ENCODE assay signal across 1 cellular context in the genomic region with DNA sequence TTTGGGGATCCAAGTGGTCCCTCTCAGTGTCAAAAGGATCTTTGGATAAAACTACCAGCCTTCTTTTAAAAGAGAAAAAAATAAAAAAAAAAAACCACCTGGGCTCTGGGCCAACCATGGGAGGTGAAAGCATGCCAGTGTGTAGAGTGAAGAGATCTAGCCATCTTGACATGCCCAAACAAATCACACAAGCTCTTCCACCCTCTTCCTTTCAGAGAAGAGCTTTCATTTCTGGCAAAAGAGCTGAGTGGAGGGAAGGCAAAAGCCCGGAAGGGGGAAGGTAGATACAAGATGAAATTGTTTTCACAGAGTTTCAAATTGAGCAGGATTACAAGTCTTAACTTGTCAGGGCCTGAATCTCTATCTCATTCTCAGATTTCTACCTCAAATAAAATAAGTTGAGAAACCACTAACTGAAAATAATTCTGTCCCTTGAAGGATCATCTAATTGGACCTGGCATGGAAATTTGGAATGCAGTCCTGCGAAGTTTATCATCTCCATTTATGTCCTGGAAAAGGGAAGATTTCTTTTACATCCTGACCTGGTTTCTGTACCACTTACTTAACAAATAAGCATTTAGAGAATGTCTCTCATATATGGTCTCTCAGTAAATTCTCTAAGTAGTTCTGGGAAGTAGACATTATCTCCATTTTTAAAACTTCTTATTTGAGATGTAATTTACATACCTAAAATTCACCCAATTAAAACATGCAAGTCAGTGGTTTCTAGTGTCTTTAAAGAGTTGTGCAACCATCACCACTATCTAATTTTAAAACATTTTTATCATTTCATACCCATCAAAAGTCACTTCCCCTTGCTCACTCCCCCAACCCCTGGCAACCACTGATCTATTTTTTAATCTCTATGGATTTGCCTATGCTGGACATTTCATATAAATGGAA.
TF ChIP-seq lines count a peak whose summit lies in the region.

No MANE protein-coding gene starts in this region.

TF ChIP-seq in SK-N-SH, 30 proteins besides CTCF, POLR2A, EP300 and RAD21 (continued from another document):
- TF ChIP-seq, protein P1, sequence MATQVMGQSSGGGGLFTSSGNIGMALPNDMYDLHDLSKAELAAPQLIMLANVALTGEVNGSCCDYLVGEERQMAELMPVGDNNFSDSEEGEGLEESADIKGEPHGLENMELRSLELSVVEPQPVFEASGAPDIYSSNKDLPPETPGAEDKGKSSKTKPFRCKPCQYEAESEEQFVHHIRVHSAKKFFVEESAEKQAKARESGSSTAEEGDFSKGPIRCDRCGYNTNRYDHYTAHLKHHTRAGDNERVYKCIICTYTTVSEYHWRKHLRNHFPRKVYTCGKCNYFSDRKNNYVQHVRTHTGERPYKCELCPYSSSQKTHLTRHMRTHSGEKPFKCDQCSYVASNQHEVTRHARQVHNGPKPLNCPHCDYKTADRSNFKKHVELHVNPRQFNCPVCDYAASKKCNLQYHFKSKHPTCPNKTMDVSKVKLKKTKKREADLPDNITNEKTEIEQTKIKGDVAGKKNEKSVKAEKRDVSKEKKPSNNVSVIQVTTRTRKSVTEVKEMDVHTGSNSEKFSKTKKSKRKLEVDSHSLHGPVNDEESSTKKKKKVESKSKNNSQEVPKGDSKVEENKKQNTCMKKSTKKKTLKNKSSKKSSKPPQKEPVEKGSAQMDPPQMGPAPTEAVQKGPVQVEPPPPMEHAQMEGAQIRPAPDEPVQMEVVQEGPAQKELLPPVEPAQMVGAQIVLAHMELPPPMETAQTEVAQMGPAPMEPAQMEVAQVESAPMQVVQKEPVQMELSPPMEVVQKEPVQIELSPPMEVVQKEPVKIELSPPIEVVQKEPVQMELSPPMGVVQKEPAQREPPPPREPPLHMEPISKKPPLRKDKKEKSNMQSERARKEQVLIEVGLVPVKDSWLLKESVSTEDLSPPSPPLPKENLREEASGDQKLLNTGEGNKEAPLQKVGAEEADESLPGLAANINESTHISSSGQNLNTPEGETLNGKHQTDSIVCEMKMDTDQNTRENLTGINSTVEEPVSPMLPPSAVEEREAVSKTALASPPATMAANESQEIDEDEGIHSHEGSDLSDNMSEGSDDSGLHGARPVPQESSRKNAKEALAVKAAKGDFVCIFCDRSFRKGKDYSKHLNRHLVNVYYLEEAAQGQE (IDR thresholded peaks at IDR 0.05; ENCODE audit: low read depth, low read length), result no peak
- TF ChIP-seq MEF2A (IDR thresholded peaks at IDR 0.05; ENCODE audit: borderline replicate concordance, low read depth), result 0 out of 2 replicates have a peak, but pooled peaks have one; percentile 19
- TF ChIP-seq YY1 (IDR thresholded peaks at IDR 0.05; ENCODE audit: low read depth), result peak; percentile 47; the same call in 1 of the 2 replicates
- no peak for TF ChIP-seq EZH2phosphoT487 (IDR thresholded peaks at IDR 0.05; ENCODE audit: borderline replicate concordance, low read depth)
- no peak for TF ChIP-seq FOSL2 (IDR thresholded peaks at IDR 0.05; ENCODE audit: borderline replicate concordance, low read depth)
- TF ChIP-seq JUND (IDR thresholded peaks at IDR 0.05), result peak; percentile 31
- TF ChIP-seq, protein P2, sequence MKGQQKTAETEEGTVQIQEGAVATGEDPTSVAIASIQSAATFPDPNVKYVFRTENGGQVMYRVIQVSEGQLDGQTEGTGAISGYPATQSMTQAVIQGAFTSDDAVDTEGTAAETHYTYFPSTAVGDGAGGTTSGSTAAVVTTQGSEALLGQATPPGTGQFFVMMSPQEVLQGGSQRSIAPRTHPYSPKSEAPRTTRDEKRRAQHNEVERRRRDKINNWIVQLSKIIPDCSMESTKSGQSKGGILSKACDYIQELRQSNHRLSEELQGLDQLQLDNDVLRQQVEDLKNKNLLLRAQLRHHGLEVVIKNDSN (IDR thresholded peaks at IDR 0.05; ENCODE audit: borderline replicate concordance, low read depth), result no peak
- TF ChIP-seq RCOR1 (IDR thresholded peaks at IDR 0.05; ENCODE audit: low read length), result no peak
- TF ChIP-seq, protein P3, sequence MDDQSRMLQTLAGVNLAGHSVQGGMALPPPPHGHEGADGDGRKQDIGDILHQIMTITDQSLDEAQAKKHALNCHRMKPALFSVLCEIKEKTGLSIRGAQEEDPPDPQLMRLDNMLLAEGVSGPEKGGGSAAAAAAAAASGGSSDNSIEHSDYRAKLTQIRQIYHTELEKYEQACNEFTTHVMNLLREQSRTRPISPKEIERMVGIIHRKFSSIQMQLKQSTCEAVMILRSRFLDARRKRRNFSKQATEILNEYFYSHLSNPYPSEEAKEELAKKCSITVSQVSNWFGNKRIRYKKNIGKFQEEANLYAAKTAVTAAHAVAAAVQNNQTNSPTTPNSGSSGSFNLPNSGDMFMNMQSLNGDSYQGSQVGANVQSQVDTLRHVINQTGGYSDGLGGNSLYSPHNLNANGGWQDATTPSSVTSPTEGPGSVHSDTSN (IDR thresholded peaks at IDR 0.05), result peak; percentile 83
- no peak for TF ChIP-seq RXRA (IDR thresholded peaks at IDR 0.05; ENCODE audit: borderline replicate concordance, low read depth)
- no peak for TF ChIP-seq NRF1 (IDR thresholded peaks at IDR 0.05; ENCODE audit: low read depth, low read length)
- TF ChIP-seq CHD2 (IDR thresholded peaks at IDR 0.05; ENCODE audit: low read length, partially characterized antibody), result no peak
- TF ChIP-seq, protein P4, sequence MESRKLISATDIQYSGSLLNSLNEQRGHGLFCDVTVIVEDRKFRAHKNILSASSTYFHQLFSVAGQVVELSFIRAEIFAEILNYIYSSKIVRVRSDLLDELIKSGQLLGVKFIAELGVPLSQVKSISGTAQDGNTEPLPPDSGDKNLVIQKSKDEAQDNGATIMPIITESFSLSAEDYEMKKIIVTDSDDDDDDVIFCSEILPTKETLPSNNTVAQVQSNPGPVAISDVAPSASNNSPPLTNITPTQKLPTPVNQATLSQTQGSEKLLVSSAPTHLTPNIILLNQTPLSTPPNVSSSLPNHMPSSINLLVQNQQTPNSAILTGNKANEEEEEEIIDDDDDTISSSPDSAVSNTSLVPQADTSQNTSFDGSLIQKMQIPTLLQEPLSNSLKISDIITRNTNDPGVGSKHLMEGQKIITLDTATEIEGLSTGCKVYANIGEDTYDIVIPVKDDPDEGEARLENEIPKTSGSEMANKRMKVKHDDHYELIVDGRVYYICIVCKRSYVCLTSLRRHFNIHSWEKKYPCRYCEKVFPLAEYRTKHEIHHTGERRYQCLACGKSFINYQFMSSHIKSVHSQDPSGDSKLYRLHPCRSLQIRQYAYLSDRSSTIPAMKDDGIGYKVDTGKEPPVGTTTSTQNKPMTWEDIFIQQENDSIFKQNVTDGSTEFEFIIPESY (IDR thresholded peaks at IDR 0.05; ENCODE audit: borderline replicate concordance, low read depth), result no peak
- peak; percentile 54; the same call in 1 of the 2 replicates for TF ChIP-seq TEAD4 (IDR thresholded peaks at IDR 0.05; ENCODE audit: borderline replicate concordance, insufficient read depth)
- peak; percentile 64; the same call in 1 of the 2 replicates for TF ChIP-seq FOXM1 (IDR thresholded peaks at IDR 0.05; ENCODE audit: low read depth)
